1 cellular context compared by ENCODE assay signal in the genomic region with DNA sequence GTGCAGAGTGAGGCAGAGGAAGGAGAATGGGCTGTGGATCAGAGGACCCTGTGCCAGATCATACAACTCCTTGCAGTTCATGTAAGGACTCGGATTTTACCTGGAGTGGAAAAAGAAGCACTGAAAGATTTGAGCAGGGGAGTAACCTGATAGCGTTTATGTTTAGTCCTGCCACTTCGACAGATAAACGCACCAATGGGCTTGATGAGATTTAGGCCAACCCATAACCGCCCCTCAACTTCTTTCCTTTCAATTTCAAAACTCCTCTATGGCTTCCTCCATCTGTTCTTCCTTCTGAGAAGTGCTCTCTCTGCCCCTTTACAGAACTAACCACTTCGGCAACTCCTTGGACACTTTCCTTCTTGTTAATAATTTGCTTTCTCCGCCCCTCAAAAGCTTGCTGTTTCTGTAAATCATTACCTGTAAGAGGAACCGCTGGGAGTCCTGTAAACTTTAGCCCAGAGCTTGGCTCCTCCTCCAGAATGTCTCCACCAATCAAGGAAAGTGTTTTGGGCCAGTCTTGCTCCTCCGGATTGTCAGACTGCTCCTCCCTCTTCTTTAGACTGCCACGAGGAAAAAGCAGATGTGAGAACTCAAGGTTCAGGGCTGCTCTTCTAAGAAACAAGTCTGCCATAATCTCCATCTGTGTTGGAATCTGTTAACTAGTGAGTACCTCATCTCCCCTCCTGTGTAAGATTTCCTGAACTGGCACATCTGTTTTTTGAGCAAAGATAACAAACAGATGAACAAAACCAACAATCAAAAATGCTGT.
TF ChIP-seq lines count a peak whose summit lies in the region.

A gene with protein sequence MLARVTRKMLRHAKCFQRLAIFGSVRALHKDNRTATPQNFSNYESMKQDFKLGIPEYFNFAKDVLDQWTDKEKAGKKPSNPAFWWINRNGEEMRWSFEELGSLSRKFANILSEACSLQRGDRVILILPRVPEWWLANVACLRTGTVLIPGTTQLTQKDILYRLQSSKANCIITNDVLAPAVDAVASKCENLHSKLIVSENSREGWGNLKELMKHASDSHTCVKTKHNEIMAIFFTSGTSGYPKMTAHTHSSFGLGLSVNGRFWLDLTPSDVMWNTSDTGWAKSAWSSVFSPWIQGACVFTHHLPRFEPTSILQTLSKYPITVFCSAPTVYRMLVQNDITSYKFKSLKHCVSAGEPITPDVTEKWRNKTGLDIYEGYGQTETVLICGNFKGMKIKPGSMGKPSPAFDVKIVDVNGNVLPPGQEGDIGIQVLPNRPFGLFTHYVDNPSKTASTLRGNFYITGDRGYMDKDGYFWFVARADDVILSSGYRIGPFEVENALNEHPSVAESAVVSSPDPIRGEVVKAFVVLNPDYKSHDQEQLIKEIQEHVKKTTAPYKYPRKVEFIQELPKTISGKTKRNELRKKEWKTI (plus strand): TSS at position 554 of the 772 bp plus-strand sequence. CDS start 6,021 bp downstream, outside the sequence.

TF ChIP-seq in K562, 482 proteins besides CTCF, POLR2A, EP300 and RAD21 (continued from another document and continues in another):
- TF ChIP-seq, protein P1, sequence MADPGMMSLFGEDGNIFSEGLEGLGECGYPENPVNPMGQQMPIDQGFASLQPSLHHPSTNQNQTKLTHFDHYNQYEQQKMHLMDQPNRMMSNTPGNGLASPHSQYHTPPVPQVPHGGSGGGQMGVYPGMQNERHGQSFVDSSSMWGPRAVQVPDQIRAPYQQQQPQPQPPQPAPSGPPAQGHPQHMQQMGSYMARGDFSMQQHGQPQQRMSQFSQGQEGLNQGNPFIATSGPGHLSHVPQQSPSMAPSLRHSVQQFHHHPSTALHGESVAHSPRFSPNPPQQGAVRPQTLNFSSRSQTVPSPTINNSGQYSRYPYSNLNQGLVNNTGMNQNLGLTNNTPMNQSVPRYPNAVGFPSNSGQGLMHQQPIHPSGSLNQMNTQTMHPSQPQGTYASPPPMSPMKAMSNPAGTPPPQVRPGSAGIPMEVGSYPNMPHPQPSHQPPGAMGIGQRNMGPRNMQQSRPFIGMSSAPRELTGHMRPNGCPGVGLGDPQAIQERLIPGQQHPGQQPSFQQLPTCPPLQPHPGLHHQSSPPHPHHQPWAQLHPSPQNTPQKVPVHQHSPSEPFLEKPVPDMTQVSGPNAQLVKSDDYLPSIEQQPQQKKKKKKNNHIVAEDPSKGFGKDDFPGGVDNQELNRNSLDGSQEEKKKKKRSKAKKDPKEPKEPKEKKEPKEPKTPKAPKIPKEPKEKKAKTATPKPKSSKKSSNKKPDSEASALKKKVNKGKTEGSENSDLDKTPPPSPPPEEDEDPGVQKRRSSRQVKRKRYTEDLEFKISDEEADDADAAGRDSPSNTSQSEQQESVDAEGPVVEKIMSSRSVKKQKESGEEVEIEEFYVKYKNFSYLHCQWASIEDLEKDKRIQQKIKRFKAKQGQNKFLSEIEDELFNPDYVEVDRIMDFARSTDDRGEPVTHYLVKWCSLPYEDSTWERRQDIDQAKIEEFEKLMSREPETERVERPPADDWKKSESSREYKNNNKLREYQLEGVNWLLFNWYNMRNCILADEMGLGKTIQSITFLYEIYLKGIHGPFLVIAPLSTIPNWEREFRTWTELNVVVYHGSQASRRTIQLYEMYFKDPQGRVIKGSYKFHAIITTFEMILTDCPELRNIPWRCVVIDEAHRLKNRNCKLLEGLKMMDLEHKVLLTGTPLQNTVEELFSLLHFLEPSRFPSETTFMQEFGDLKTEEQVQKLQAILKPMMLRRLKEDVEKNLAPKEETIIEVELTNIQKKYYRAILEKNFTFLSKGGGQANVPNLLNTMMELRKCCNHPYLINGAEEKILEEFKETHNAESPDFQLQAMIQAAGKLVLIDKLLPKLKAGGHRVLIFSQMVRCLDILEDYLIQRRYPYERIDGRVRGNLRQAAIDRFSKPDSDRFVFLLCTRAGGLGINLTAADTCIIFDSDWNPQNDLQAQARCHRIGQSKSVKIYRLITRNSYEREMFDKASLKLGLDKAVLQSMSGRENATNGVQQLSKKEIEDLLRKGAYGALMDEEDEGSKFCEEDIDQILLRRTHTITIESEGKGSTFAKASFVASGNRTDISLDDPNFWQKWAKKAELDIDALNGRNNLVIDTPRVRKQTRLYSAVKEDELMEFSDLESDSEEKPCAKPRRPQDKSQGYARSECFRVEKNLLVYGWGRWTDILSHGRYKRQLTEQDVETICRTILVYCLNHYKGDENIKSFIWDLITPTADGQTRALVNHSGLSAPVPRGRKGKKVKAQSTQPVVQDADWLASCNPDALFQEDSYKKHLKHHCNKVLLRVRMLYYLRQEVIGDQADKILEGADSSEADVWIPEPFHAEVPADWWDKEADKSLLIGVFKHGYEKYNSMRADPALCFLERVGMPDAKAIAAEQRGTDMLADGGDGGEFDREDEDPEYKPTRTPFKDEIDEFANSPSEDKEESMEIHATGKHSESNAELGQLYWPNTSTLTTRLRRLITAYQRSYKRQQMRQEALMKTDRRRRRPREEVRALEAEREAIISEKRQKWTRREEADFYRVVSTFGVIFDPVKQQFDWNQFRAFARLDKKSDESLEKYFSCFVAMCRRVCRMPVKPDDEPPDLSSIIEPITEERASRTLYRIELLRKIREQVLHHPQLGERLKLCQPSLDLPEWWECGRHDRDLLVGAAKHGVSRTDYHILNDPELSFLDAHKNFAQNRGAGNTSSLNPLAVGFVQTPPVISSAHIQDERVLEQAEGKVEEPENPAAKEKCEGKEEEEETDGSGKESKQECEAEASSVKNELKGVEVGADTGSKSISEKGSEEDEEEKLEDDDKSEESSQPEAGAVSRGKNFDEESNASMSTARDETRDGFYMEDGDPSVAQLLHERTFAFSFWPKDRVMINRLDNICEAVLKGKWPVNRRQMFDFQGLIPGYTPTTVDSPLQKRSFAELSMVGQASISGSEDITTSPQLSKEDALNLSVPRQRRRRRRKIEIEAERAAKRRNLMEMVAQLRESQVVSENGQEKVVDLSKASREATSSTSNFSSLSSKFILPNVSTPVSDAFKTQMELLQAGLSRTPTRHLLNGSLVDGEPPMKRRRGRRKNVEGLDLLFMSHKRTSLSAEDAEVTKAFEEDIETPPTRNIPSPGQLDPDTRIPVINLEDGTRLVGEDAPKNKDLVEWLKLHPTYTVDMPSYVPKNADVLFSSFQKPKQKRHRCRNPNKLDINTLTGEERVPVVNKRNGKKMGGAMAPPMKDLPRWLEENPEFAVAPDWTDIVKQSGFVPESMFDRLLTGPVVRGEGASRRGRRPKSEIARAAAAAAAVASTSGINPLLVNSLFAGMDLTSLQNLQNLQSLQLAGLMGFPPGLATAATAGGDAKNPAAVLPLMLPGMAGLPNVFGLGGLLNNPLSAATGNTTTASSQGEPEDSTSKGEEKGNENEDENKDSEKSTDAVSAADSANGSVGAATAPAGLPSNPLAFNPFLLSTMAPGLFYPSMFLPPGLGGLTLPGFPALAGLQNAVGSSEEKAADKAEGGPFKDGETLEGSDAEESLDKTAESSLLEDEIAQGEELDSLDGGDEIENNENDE (IDR thresholded peaks at IDR 0.05; ENCODE audit: low read depth, low read length) = no peak
- TF ChIP-seq, protein P2, sequence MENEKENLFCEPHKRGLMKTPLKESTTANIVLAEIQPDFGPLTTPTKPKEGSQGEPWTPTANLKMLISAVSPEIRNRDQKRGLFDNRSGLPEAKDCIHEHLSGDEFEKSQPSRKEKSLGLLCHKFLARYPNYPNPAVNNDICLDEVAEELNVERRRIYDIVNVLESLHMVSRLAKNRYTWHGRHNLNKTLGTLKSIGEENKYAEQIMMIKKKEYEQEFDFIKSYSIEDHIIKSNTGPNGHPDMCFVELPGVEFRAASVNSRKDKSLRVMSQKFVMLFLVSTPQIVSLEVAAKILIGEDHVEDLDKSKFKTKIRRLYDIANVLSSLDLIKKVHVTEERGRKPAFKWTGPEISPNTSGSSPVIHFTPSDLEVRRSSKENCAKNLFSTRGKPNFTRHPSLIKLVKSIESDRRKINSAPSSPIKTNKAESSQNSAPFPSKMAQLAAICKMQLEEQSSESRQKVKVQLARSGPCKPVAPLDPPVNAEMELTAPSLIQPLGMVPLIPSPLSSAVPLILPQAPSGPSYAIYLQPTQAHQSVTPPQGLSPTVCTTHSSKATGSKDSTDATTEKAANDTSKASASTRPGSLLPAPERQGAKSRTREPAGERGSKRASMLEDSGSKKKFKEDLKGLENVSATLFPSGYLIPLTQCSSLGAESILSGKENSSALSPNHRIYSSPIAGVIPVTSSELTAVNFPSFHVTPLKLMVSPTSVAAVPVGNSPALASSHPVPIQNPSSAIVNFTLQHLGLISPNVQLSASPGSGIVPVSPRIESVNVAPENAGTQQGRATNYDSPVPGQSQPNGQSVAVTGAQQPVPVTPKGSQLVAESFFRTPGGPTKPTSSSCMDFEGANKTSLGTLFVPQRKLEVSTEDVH (IDR thresholded peaks at IDR 0.05; ENCODE audit: low read depth, partially characterized antibody) = no peak
- TF ChIP-seq ZNF589 (CRISPR knock-in tag; IDR thresholded peaks at IDR 0.05; ENCODE audit: low read depth) (peak; percentile 68; the same call in 1 of the 2 replicates), GABPB2 (CRISPR knock-in tag; conservative IDR thresholded peaks at IDR 0.05) (no peak), BCOR (IDR thresholded peaks at IDR 0.05) (no peak), ARHGAP35 (IDR thresholded peaks at IDR 0.05; ENCODE audit: partially characterized antibody) (no peak), NR3C1 (CRISPR knock-in tag; IDR thresholded peaks at IDR 0.05) (no peak), ZNF146 (CRISPR knock-in tag; IDR thresholded peaks at IDR 0.05; ENCODE audit: unreplicated experiment) (no peak), GABPA (tag; conservative IDR thresholded peaks at IDR 0.05; ENCODE audit: low read depth) (no peak), HCFC1 (IDR thresholded peaks at IDR 0.05; ENCODE audit: low read depth, low read length) (no peak), TOE1 (IDR thresholded peaks at IDR 0.05; ENCODE audit: borderline replicate concordance) (0 out of 2 replicates have a peak, but pooled peaks have one; percentile 14), TOE1 (CRISPR knock-in tag; IDR thresholded peaks at IDR 0.05; ENCODE audit: borderline replicate concordance, low read depth) (no peak), GABPB1 (CRISPR knock-in tag; IDR thresholded peaks at IDR 0.05) (0 out of 2 replicates have a peak, but pooled peaks have one; percentile 28), CBX3 (IDR thresholded peaks at IDR 0.05; ENCODE audit: borderline replicate concordance in 1 of 2, low read length in 2 of 2) (no peak), DMBX1 (CRISPR knock-in tag; IDR thresholded peaks at IDR 0.05; ENCODE audit: borderline replicate concordance) (peak; percentile 59; the same call in 1 of the 2 replicates), NFRKB (IDR thresholded peaks at IDR 0.05; ENCODE audit: low read depth) (peak; percentile 40; the same call in 1 of the 2 replicates)
- TF ChIP-seq, protein P3, sequence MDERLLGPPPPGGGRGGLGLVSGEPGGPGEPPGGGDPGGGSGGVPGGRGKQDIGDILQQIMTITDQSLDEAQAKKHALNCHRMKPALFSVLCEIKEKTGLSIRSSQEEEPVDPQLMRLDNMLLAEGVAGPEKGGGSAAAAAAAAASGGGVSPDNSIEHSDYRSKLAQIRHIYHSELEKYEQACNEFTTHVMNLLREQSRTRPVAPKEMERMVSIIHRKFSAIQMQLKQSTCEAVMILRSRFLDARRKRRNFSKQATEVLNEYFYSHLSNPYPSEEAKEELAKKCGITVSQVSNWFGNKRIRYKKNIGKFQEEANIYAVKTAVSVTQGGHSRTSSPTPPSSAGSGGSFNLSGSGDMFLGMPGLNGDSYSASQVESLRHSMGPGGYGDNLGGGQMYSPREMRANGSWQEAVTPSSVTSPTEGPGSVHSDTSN (CRISPR knock-in tag; IDR thresholded peaks at IDR 0.05; ENCODE audit: low read depth) = no peak
- TF ChIP-seq, protein P3 (tag; conservative IDR thresholded peaks at IDR 0.05; ENCODE audit: low read depth) = peak; percentile 67
- TF ChIP-seq, protein P4, sequence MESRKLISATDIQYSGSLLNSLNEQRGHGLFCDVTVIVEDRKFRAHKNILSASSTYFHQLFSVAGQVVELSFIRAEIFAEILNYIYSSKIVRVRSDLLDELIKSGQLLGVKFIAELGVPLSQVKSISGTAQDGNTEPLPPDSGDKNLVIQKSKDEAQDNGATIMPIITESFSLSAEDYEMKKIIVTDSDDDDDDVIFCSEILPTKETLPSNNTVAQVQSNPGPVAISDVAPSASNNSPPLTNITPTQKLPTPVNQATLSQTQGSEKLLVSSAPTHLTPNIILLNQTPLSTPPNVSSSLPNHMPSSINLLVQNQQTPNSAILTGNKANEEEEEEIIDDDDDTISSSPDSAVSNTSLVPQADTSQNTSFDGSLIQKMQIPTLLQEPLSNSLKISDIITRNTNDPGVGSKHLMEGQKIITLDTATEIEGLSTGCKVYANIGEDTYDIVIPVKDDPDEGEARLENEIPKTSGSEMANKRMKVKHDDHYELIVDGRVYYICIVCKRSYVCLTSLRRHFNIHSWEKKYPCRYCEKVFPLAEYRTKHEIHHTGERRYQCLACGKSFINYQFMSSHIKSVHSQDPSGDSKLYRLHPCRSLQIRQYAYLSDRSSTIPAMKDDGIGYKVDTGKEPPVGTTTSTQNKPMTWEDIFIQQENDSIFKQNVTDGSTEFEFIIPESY (CRISPR knock-in tag; IDR thresholded peaks at IDR 0.05) = 0 out of 2 replicates have a peak, but pooled peaks have one; percentile 7
- TF ChIP-seq, protein P5, sequence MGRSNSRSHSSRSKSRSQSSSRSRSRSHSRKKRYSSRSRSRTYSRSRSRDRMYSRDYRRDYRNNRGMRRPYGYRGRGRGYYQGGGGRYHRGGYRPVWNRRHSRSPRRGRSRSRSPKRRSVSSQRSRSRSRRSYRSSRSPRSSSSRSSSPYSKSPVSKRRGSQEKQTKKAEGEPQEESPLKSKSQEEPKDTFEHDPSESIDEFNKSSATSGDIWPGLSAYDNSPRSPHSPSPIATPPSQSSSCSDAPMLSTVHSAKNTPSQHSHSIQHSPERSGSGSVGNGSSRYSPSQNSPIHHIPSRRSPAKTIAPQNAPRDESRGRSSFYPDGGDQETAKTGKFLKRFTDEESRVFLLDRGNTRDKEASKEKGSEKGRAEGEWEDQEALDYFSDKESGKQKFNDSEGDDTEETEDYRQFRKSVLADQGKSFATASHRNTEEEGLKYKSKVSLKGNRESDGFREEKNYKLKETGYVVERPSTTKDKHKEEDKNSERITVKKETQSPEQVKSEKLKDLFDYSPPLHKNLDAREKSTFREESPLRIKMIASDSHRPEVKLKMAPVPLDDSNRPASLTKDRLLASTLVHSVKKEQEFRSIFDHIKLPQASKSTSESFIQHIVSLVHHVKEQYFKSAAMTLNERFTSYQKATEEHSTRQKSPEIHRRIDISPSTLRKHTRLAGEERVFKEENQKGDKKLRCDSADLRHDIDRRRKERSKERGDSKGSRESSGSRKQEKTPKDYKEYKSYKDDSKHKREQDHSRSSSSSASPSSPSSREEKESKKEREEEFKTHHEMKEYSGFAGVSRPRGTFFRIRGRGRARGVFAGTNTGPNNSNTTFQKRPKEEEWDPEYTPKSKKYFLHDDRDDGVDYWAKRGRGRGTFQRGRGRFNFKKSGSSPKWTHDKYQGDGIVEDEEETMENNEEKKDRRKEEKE (IDR thresholded peaks at IDR 0.05; ENCODE audit: borderline replicate concordance in 1 of 2, control insufficient read depth in 1 of 2, low read depth in 2 of 2, low read length in 1 of 2) = no peak
- TF ChIP-seq, protein P6, sequence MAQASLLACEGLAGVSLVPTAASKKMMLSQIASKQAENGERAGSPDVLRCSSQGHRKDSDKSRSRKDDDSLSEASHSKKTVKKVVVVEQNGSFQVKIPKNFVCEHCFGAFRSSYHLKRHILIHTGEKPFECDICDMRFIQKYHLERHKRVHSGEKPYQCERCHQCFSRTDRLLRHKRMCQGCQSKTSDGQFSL (CRISPR knock-in tag; IDR thresholded peaks at IDR 0.05) = no peak
- TF ChIP-seq, protein P6 (tag; IDR thresholded peaks at IDR 0.05) = no peak
